In genomic region chr14:76152333-76152681, GRCh38 we compare ENCODE assay signal across 8 cellular contexts.
DNase-seq lines count a peak whose midpoint lies in the region; ATAC-seq and TF ChIP-seq lines count a peak whose summit lies in the region.

No MANE protein-coding gene starts in this region.

- no peaks in the 10 kb centered on the region for H4K20me1 ChIP-seq in OCI-LY1 (ENCODE audit: insufficient read depth, low read length)

- peaks cover 42% of the 10 kb centered on the region for H3K4me1 ChIP-seq in OCI-LY1 (ENCODE audit: insufficient read depth, low read length, severe bottlenecking)
- H3K4me1 ChIP-seq in mucosa of stomach (ENCODE audit: control insufficient read depth, insufficient read depth, low read length) = peaks cover 6% of the 10 kb centered on the region

- no peaks in the 10 kb centered on the region for H3K9me2 ChIP-seq in OCI-LY1 (ENCODE audit: low read depth, low read length)

- peak overlapping the region; percentile 58 for H3K27ac ChIP-seq in OCI-LY1 (ENCODE audit: low read depth, low read length, poor library complexity, severe bottlenecking)

- peak overlapping the region; percentile 89 for H3K4me2 ChIP-seq in OCI-LY1 (ENCODE audit: low read length)

- H3K36me3 ChIP-seq in OCI-LY1 (ENCODE audit: insufficient read depth, low read length) = peaks cover 27% of the 10 kb centered on the region
- H3K36me3 ChIP-seq in mucosa of stomach (ENCODE audit: control insufficient read depth, insufficient read depth, low read length) = peaks cover 6% of the 10 kb centered on the region

- no peaks in the 10 kb centered on the region for H3K9me3 ChIP-seq in OCI-LY1 (ENCODE audit: low read length)
- no peaks in the 10 kb centered on the region for H3K9me3 ChIP-seq in mucosa of stomach (ENCODE audit: control insufficient read depth, low read length)

- DNase-seq in AG09309 (ENCODE audit: low read depth) = peak; percentile 64
- peak; percentile 51 for DNase-seq in activated T-cell treated with anti-CD3 and anti-CD28 coated beads for 1 hour (ENCODE audit: low read depth)
- DNase-seq in epithelial cell of esophagus (ENCODE audit: low read depth) = peak; percentile 91
- DNase-seq in stimulated activated CD8-positive, alpha-beta memory T cell treated with anti-CD3 and anti-CD28 coated beads, Interleukin-4, amount 100 ng/mL, for 48 hours = peak; percentile 76

- no peaks in the 10 kb centered on the region for H3F3A ChIP-seq in OCI-LY1 (ENCODE audit: insufficient read depth, low read length)

- peak; percentile 64 for ATAC-seq in GM18858 (IDR thresholded peaks at IDR 0.05; ENCODE audit: unreplicated experiment)
- peak; percentile 69 for ATAC-seq in HG03097 (IDR thresholded peaks at IDR 0.05; ENCODE audit: low FRiP score, unreplicated experiment)

- H3K27me3 ChIP-seq in OCI-LY1 (ENCODE audit: insufficient read depth, low read length) = no peaks in the 10 kb centered on the region
- H3K27me3 ChIP-seq in mucosa of stomach (ENCODE audit: control insufficient read depth, insufficient read depth, low read length) = no peaks in the 10 kb centered on the region

- H2AFZ ChIP-seq in OCI-LY1 (ENCODE audit: low read length) = no peak overlapping the region

- H3K9ac ChIP-seq in OCI-LY1 (ENCODE audit: low read length) (peak overlapping the region; percentile 85), mucosa of stomach (ENCODE audit: low read length) (peak overlapping the region; percentile 91)

- H3K79me2 ChIP-seq in OCI-LY1 (ENCODE audit: insufficient read depth, low read length) = peaks cover 38% of the 10 kb centered on the region

- TF ChIP-seq CTCF in AG09309 (IDR thresholded peaks at IDR 0.05; ENCODE audit: control insufficient read depth, insufficient read depth, low read depth, low read length, missing control alignments) (no peak), OCI-LY1 (IDR thresholded peaks at IDR 0.05; ENCODE audit: low read length) (no peak), epithelial cell of esophagus (IDR thresholded peaks at IDR 0.05; ENCODE audit: insufficient read depth, low read depth, low read length, missing control alignments) (no peak)

- H3K4me3 ChIP-seq in AG09309 (ENCODE audit: control insufficient read depth, low read depth, low read length) = peak overlapping the region; percentile 95
- peak overlapping the region; percentile 90 for H3K4me3 ChIP-seq in OCI-LY1 (ENCODE audit: low read depth, low read length, poor library complexity, severe bottlenecking)
- peak overlapping the region; percentile 89 for H3K4me3 ChIP-seq in epithelial cell of esophagus (ENCODE audit: low read length)
- peak overlapping the region; percentile 45 for H3K4me3 ChIP-seq in mucosa of stomach (ENCODE audit: low read length)

Comparison
In these comparisons a context has a peak if more than half of its experiments do, and no peak if none do; other contexts are left out.
1. Peak in every context shown above with its lines: DNase-seq, ATAC-seq, H3K4me3 ChIP-seq and H3K27ac ChIP-seq.
2. H3K4me3 ChIP-seq: peak in every context shown above with its lines; median percentile 95 in AG09309; 90 in OCI-LY1; 89 in epithelial cell of esophagus; 45 in mucosa of stomach.